8 cellular contexts compared by ENCODE assay signal in the genomic region with DNA sequence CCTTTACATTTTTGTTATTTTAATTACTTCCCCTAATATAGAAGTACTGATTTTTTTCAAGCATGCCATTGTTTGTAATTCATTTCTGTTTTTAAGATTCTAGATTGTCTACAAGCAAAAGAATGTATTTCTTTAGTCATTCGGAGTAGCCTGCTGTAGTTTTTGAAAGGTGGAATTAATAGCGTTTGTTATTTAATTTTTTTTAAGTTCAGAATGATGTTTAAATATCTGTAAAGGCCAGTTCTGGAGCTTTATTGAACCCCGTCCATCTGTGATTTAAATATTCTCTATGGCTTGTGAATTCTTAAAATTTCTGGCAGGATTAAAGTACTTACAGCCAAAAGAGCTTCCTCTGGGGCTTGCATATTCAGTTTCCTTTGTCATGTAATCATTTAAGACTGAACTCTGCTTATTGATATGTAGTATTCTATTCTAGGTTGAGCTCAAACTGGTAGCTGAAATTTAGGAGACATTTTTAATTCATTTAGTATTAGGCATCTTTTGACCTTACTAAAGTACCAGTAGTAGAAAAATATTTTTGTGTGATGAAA. TPM values are rescaled to one million over a fixed set of nuclear protein-coding genes. Genes with fewer than 3 reads are reported as not detected.
DNase-seq lines count a peak whose midpoint lies in the region; FAIRE-seq and TF ChIP-seq lines count a peak whose summit lies in the region.

No MANE protein-coding gene starts in this region.

- H3K27ac ChIP-seq in adrenal gland: peak overlapping the region in 3 of 5 donors; percentile 97 to 99 (median 98)
- peak overlapping the region; percentile 86 to 99 for H3K27ac ChIP-seq in kidney (ENCODE audit: low read depth in 2 of 2, low read length in 2 of 2)
- peak overlapping the region in 2 of 3 donors; percentile 98 to 100 for H3K27ac ChIP-seq in thyroid gland

- H3K4me3 ChIP-seq in adrenal gland (peak overlapping the region in 1 of 4 donors; percentile 95), kidney (ENCODE audit: low read length in 2 of 2) (peak overlapping the region in 1 of 2 donors; percentile 94), thyroid gland (replicated peaks in 1 of 3) (peak overlapping the region in 1 of 3 donors; percentile 8)

- peaks cover 0 to 31% of the 10 kb centered on the region in 2 donors for H3K36me3 ChIP-seq in adrenal gland (replicated peaks in 1 of 2)
- H3K36me3 ChIP-seq in kidney (ENCODE audit: control insufficient read depth in 1 of 2, insufficient read depth in 2 of 2, low read length in 2 of 2): peaks cover 6 to 9% of the 10 kb centered on the region in 2 donors
- H3K36me3 ChIP-seq in thyroid gland: peaks cover 18 to 21% of the 10 kb centered on the region in 2 donors

- TF ChIP-seq POLR2A in adrenal gland (IDR thresholded peaks at IDR 0.05) (no peak), thyroid gland (IDR thresholded peaks at IDR 0.05) (no peak)

- H3K9me3 Mint-ChIP-seq in activated CD4-positive, alpha-beta T cell treated with anti-CD3 and anti-CD28 coated beads, Interleukin-2, amount 10 ng/mL, durations not matched to agents 7 days and 5 days: peaks cover 3% of the 10 kb centered on the region

- in situ Hi-C loops in GM13977 (cut with MboI; ENCODE audit: low pct_unique_long_range_greater_than_20kb, low sequenced_read_pairs, unreplicated experiment): loop anchor here (10.0 to 25.0 kb wide), 2 partner anchors 132 to 170 kb away; no protein-coding TSS in a partner anchor

- WGBS in adrenal gland, 4 donors: 34 to 47% (median 39%) methylated on average over 3 of the region's 3 CpGs
- 42 to 46% methylated on average over 3 of the region's 3 CpGs for WGBS in thyroid gland, 2 donors

- FAIRE-seq in kidney (lab: Jason Lieb, UNC): no peak

- H3K9ac ChIP-seq in kidney (ENCODE audit: low read length in 2 of 2): peak overlapping the region in 1 of 2 donors; percentile 99

- H3K27me3 Mint-ChIP-seq in activated CD4-positive, alpha-beta T cell treated with anti-CD3 and anti-CD28 coated beads, Interleukin-2, amount 10 ng/mL, durations not matched to agents 7 days and 5 days: no peaks in the 10 kb centered on the region

- no peak for DNase-seq in activated CD4-positive, alpha-beta T cell treated with anti-CD3 and anti-CD28 coated beads, Interleukin-2, amount 10 ng/mL, durations not matched to agents 7 days and 5 days
- DNase-seq in activated CD4-positive, alpha-beta T cell treated with anti-CD3 and anti-CD28 coated beads for 48 hours: no peak
- DNase-seq in adrenal gland: no peak
- DNase-seq in kidney: no peak
- DNase-seq in thyroid gland: no peak
- DNase-seq in NCI-H187 treated with DMSO at 0.1 percent for 48 hours (lab: John Stamatoyannopoulos, UW): no peak
- no peak for DNase-seq in GM13977 (ENCODE audit: low spot score)
- DNase-seq in activated naive CD4-positive, alpha-beta T cell treated with anti-CD3 and anti-CD28 coated beads, Interleukin-2, amount 50 U/mL, for 16 hours: no peak

- peaks cover 67% of the 10 kb centered on the region for H3K4me1 Mint-ChIP-seq in activated CD4-positive, alpha-beta T cell treated with anti-CD3 and anti-CD28 coated beads, Interleukin-2, amount 10 ng/mL, durations not matched to agents 7 days and 5 days

- peaks cover 11 to 33% of the 10 kb centered on the region in 2 donors for H3K4me1 ChIP-seq in adrenal gland (replicated peaks in 1 of 2)
- peaks cover 14 to 21% of the 10 kb centered on the region in 2 donors for H3K4me1 ChIP-seq in kidney (ENCODE audit: control insufficient read depth in 1 of 2, insufficient read depth in 1 of 2, low read depth in 1 of 2, low read length in 2 of 2)
- peaks cover 27 to 39% of the 10 kb centered on the region in 2 donors for H3K4me1 ChIP-seq in thyroid gland

- TF ChIP-seq CTCF in adrenal gland (IDR thresholded peaks at IDR 0.05) (no peak), kidney (IDR thresholded peaks at IDR 0.05; ENCODE audit: borderline replicate concordance, extremely low read depth, insufficient read depth) (no peak), thyroid gland (IDR thresholded peaks at IDR 0.05) (peak in 1 of 6 experiments; percentile 16), GM13977 (IDR thresholded peaks at IDR 0.05; ENCODE audit: extremely low read depth, insufficient read depth, missing control alignments) (no peak)

- POLR2A ChIA-PET in activated CD4-positive, alpha-beta T cell treated with anti-CD3 and anti-CD28 coated beads, Interleukin-2, amount 10 ng/mL, durations not matched to agents 7 days and 5 days (lab: Charles Lee): interaction anchor here (0.6 kb wide), 1 partner anchor 71 kb away, joined by 3 read pairs; no protein-coding TSS in a partner anchor

- peak overlapping the region; percentile 23 for H3K4me3 Mint-ChIP-seq in activated CD4-positive, alpha-beta T cell treated with anti-CD3 and anti-CD28 coated beads, Interleukin-2, amount 10 ng/mL, durations not matched to agents 7 days and 5 days

- H3K27me3 ChIP-seq in adrenal gland: no peaks in the 10 kb centered on the region
- H3K27me3 ChIP-seq in thyroid gland: no peaks in the 10 kb centered on the region

- CTCF ChIA-PET in activated CD4-positive, alpha-beta T cell treated with anti-CD3 and anti-CD28 coated beads, Interleukin-2, amount 10 ng/mL, durations not matched to agents 7 days and 5 days (lab: Charles Lee): interaction anchor here (1.0 to 4.5 kb wide), 13 partner anchors 11 to 219 kb away, joined by 3 to 22 read pairs (median 5); no protein-coding TSS in a partner anchor

- H3K27ac Mint-ChIP-seq in activated CD4-positive, alpha-beta T cell treated with anti-CD3 and anti-CD28 coated beads, Interleukin-2, amount 10 ng/mL, durations not matched to agents 7 days and 5 days: peak overlapping the region; percentile 97

- peaks cover 41% of the 10 kb centered on the region for H3K36me3 Mint-ChIP-seq in activated CD4-positive, alpha-beta T cell treated with anti-CD3 and anti-CD28 coated beads, Interleukin-2, amount 10 ng/mL, durations not matched to agents 7 days and 5 days (ENCODE audit: low read depth)

- no peaks in the 10 kb centered on the region for H3K9me3 ChIP-seq in adrenal gland (replicated peaks in 1 of 3)
- H3K9me3 ChIP-seq in kidney (ENCODE audit: control insufficient read depth in 1 of 2, low read length in 2 of 2): no peaks in the 10 kb centered on the region
- H3K9me3 ChIP-seq in thyroid gland: no peaks in the 10 kb centered on the region

- intact Hi-C loops in adrenal gland (cut with DNase I): loop anchor here in 1 of 2 donors (10.0 kb wide), 2 partner anchors 190 to 210 kb away; a partner anchor contains a TSS
- intact Hi-C loops in kidney (cut with DNase I): loop anchor here (10.0 kb wide), 2 partner anchors 140 to 180 kb away; no protein-coding TSS in a partner anchor
- intact Hi-C loops in thyroid gland (cut with DNase I): loop anchor here (10.0 kb wide), 1 partner anchor 170 kb away; no protein-coding TSS in a partner anchor

RNA-seq across cellular contexts. Expression of a gene that starts 5.2 kb away (rescaled TPM):
- 10 to 100 TPM; 12.5 to 14.7 TPM for total RNA-seq in activated CD4-positive, alpha-beta T cell treated with anti-CD3 and anti-CD28 coated beads, Interleukin-2, amount 10 ng/mL, durations not matched to agents 7 days and 5 days
- total RNA-seq in adrenal gland (10 to 100 TPM; 25.7 to 83.1 (median 61.1) TPM), kidney (93.8 TPM), thyroid gland (10 to 100 TPM; 46.4 to 62.3 (median 52.3) TPM)
- polyA plus RNA-seq in adrenal gland (10 to 100 TPM; 40.9 to 53.2 (median 45.1) TPM), kidney (ENCODE audit: insufficient read depth, low read depth, low replicate concordance) (38.5 TPM)
